ENCODE assay signal across 1 cellular context in the genomic region with DNA sequence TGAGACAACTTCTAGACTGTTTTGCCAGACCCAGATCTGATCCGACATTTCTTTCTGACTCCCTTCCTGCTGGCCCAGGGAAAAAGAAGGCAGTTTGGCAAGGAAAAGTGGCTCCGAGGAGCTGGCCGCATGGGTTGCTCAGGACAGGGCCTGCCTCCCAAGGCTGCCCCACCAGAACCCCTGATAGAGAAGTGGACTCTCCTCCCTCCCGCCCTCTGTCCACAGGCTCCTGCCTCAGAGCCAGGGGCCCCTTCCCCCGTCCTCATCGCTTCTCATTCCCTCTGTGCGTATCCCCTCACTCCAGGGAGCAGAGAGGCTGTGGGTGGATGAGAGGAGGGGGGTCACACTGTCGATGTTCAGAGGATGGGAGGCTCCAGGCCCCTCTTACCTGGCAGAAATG.
TF ChIP-seq lines count a peak whose summit lies in the region.

No MANE protein-coding gene starts in this region.

TF ChIP-seq in liver, 16 proteins besides CTCF, POLR2A, EP300 and RAD21 (continued from another document):
- TF ChIP-seq, protein P1, sequence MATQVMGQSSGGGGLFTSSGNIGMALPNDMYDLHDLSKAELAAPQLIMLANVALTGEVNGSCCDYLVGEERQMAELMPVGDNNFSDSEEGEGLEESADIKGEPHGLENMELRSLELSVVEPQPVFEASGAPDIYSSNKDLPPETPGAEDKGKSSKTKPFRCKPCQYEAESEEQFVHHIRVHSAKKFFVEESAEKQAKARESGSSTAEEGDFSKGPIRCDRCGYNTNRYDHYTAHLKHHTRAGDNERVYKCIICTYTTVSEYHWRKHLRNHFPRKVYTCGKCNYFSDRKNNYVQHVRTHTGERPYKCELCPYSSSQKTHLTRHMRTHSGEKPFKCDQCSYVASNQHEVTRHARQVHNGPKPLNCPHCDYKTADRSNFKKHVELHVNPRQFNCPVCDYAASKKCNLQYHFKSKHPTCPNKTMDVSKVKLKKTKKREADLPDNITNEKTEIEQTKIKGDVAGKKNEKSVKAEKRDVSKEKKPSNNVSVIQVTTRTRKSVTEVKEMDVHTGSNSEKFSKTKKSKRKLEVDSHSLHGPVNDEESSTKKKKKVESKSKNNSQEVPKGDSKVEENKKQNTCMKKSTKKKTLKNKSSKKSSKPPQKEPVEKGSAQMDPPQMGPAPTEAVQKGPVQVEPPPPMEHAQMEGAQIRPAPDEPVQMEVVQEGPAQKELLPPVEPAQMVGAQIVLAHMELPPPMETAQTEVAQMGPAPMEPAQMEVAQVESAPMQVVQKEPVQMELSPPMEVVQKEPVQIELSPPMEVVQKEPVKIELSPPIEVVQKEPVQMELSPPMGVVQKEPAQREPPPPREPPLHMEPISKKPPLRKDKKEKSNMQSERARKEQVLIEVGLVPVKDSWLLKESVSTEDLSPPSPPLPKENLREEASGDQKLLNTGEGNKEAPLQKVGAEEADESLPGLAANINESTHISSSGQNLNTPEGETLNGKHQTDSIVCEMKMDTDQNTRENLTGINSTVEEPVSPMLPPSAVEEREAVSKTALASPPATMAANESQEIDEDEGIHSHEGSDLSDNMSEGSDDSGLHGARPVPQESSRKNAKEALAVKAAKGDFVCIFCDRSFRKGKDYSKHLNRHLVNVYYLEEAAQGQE (IDR thresholded peaks at IDR 0.05), result no peak
- TF ChIP-seq FOXA1 (IDR thresholded peaks at IDR 0.05), result no peak
- no peak for TF ChIP-seq RXRA (IDR thresholded peaks at IDR 0.05)
- TF ChIP-seq YY1 (IDR thresholded peaks at IDR 0.05), result no peak
- no peak for TF ChIP-seq FOXA2 (IDR thresholded peaks at IDR 0.05)
- no peak for TF ChIP-seq NR2F2 (IDR thresholded peaks at IDR 0.05)
- TF ChIP-seq, protein P2, sequence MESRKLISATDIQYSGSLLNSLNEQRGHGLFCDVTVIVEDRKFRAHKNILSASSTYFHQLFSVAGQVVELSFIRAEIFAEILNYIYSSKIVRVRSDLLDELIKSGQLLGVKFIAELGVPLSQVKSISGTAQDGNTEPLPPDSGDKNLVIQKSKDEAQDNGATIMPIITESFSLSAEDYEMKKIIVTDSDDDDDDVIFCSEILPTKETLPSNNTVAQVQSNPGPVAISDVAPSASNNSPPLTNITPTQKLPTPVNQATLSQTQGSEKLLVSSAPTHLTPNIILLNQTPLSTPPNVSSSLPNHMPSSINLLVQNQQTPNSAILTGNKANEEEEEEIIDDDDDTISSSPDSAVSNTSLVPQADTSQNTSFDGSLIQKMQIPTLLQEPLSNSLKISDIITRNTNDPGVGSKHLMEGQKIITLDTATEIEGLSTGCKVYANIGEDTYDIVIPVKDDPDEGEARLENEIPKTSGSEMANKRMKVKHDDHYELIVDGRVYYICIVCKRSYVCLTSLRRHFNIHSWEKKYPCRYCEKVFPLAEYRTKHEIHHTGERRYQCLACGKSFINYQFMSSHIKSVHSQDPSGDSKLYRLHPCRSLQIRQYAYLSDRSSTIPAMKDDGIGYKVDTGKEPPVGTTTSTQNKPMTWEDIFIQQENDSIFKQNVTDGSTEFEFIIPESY (IDR thresholded peaks at IDR 0.05), result no peak
- no peak for TF ChIP-seq EGR1 (IDR thresholded peaks at IDR 0.05; ENCODE audit: low read depth in 2 of 2)
- TF ChIP-seq, protein P3, sequence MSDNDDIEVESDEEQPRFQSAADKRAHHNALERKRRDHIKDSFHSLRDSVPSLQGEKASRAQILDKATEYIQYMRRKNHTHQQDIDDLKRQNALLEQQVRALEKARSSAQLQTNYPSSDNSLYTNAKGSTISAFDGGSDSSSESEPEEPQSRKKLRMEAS (IDR thresholded peaks at IDR 0.05), result no peak
- TF ChIP-seq HNF4A (conservative IDR thresholded peaks at IDR 0.05), result no peak
